Comparison of ENCODE assay signal across 33 cellular contexts in genomic region chr2:123777116-123777515, GRCh38.
"Had no signal": no experiment of that assay in that cellular context is flagged by ENCODE, and none has a peak within 500 bp of the region (broad histone marks: within the 10 kb centered on the region; RNA-seq: fewer than 3 reads in every experiment).

No MANE protein-coding gene starts in this region.

- H3K4me3 Mint-ChIP-seq: activated B cell treated with CpG ODN at 0.5 μM for 24 hours; activated CD4-positive, alpha-beta memory T cell treated with anti-CD3 and anti-CD28 coated beads for 36 hours; activated CD4-positive, alpha-beta T cell treated with anti-CD3 and anti-CD28 coated beads, Interleukin-2, amount 10 ng/mL, durations not matched to agents 24 days and 14 days; activated CD8-positive, alpha-beta T cell treated with anti-CD3 and anti-CD28 coated beads for 36 hours; activated naive CD4-positive, alpha-beta T cell treated with anti-CD3 and anti-CD28 coated beads for 36 hours; activated naive CD8-positive, alpha-beta T cell treated with anti-CD3 and anti-CD28 coated beads for 36 hours; activated T-cell treated with anti-CD3 and anti-CD28 coated beads, Interleukin-2, amount 50 U/mL, for 4 hours; activated T-cell treated with anti-CD3 and anti-CD28 coated beads, Interleukin-2, amount 50 U/mL, for 72 hours; activated T-helper 1 cell treated with anti-CD3 and anti-CD28 coated beads, Interleukin-12 subunit alpha, Interleukin-12 subunit beta, Interleukin-2, Interleukin-4 antibody, amounts not matched to agents 30 ng/mL and 10 ng/mL and 1 ng/mL, durations not matched to agents 14 hours and 24 hours and 36 hours; activated T-helper 17 cell treated with anti-CD3 and anti-CD28 coated beads, Interleukin-2, amount 50 U/mL, for 72 hours; T-cell; T-helper 17 cell had no signal

- H3K9me3 ChIP-seq: adrenal gland, body of pancreas had no signal

- H3K36me3 ChIP-seq: adrenal gland, brain microvascular endothelial cell, breast epithelium had no signal

- FAIRE-seq: astrocyte had no signal

- H3K4me1 ChIP-seq: adrenal gland, body of pancreas, breast epithelium had no signal

- H3K9me3 Mint-ChIP-seq: activated naive CD8-positive, alpha-beta T cell treated with anti-CD3 and anti-CD28 coated beads for 36 hours had no signal

- H3K4me3 ChIP-seq: adrenal gland, body of pancreas, breast epithelium had no signal

- H3K27me3 ChIP-seq: adrenal gland, body of pancreas, brain microvascular endothelial cell, breast epithelium had no signal

- H3K27me3 Mint-ChIP-seq: activated B cell treated with CpG ODN at 0.5 μM for 24 hours; activated CD4-positive, alpha-beta memory T cell treated with anti-CD3 and anti-CD28 coated beads for 36 hours; activated CD4-positive, alpha-beta T cell treated with anti-CD3 and anti-CD28 coated beads, Interleukin-2, amount 10 ng/mL, durations not matched to agents 24 days and 14 days; activated CD8-positive, alpha-beta T cell treated with anti-CD3 and anti-CD28 coated beads for 36 hours; activated naive CD8-positive, alpha-beta T cell treated with anti-CD3 and anti-CD28 coated beads for 36 hours; activated T-helper 17 cell treated with anti-CD3 and anti-CD28 coated beads, Interleukin-2, amount 50 U/mL, for 72 hours; T-cell; T-helper 17 cell had no signal

- H3K27ac ChIP-seq: adrenal gland, body of pancreas, brain microvascular endothelial cell, breast epithelium, VCaP had no signal

- H3K36me3 Mint-ChIP-seq: activated CD4-positive, alpha-beta memory T cell treated with anti-CD3 and anti-CD28 coated beads for 36 hours; activated naive CD4-positive, alpha-beta T cell treated with anti-CD3 and anti-CD28 coated beads, Interleukin-2, amount 50 U/mL, for 72 hours; activated naive CD8-positive, alpha-beta T cell treated with anti-CD3 and anti-CD28 coated beads for 36 hours; T-cell had no signal

- H3K4me1 Mint-ChIP-seq: activated B cell treated with CpG ODN at 0.5 μM for 24 hours; activated CD4-positive, alpha-beta T cell treated with anti-CD3 and anti-CD28 coated beads, Interleukin-2, amount 10 ng/mL, durations not matched to agents 24 days and 14 days; activated naive CD8-positive, alpha-beta T cell treated with anti-CD3 and anti-CD28 coated beads for 36 hours; activated T-helper 17 cell treated with anti-CD3 and anti-CD28 coated beads, Interleukin-2, amount 50 U/mL, for 72 hours; T-cell; T-helper 17 cell had no signal

- H3K27ac Mint-ChIP-seq: activated B cell treated with CpG ODN at 0.5 μM for 24 hours; activated CD4-positive, alpha-beta memory T cell treated with anti-CD3 and anti-CD28 coated beads for 36 hours; activated CD4-positive, alpha-beta T cell treated with anti-CD3 and anti-CD28 coated beads, Interleukin-2, amount 10 ng/mL, durations not matched to agents 24 days and 14 days; activated CD8-positive, alpha-beta T cell treated with anti-CD3 and anti-CD28 coated beads for 36 hours; activated naive CD4-positive, alpha-beta T cell treated with anti-CD3 and anti-CD28 coated beads for 36 hours; activated naive CD4-positive, alpha-beta T cell treated with anti-CD3 and anti-CD28 coated beads, Interleukin-2, amount 50 U/mL, for 72 hours; activated naive CD8-positive, alpha-beta T cell treated with anti-CD3 and anti-CD28 coated beads for 36 hours; activated T-cell treated with anti-CD3 and anti-CD28 coated beads, Interleukin-2, amount 50 U/mL, for 72 hours; activated T-helper 1 cell treated with anti-CD3 and anti-CD28 coated beads, Interleukin-12 subunit alpha, Interleukin-12 subunit beta, Interleukin-2, Interleukin-4 antibody, amounts not matched to agents 30 ng/mL and 10 ng/mL and 1 ng/mL, durations not matched to agents 14 hours and 24 hours and 36 hours; activated T-helper 17 cell treated with anti-CD3 and anti-CD28 coated beads, Interleukin-2, amount 50 U/mL, for 72 hours; T-cell; T-helper 17 cell had no signal

- ATAC-seq: activated CD8-positive, alpha-beta T cell treated with anti-CD3 and anti-CD28 coated beads for 36 hours; activated naive CD4-positive, alpha-beta T cell treated with anti-CD3 and anti-CD28 coated beads, Interleukin-2, amount 50 U/mL, for 72 hours; activated T-cell treated with anti-CD3 and anti-CD28 coated beads, Interleukin-2, amount 50 U/mL, for 4 hours; activated T-cell treated with anti-CD3 and anti-CD28 coated beads, Interleukin-2, amount 50 U/mL, for 72 hours; activated T-helper 17 cell treated with anti-CD3 and anti-CD28 coated beads, Interleukin-2, amount 50 U/mL, for 72 hours; body of pancreas; T-cell; T-helper 17 cell had no signal

- DNase-seq: activated B cell treated with CpG ODN at 0.5 μM for 24 hours; activated CD4-positive, alpha-beta memory T cell treated with anti-CD3 and anti-CD28 coated beads for 36 hours; activated CD4-positive, alpha-beta T cell treated with anti-CD3 and anti-CD28 coated beads for 4 hours; activated CD4-positive, alpha-beta T cell treated with anti-CD3 and anti-CD28 coated beads, Interleukin-2, amount 10 ng/mL, durations not matched to agents 24 days and 14 days; activated CD4-positive, alpha-beta T cell treated with anti-CD3 and anti-CD28 coated beads, Interleukin-2, amount 50 U/mL, for 1 hour; activated CD4-positive, alpha-beta T cell treated with anti-CD3 and anti-CD28 coated beads, Interleukin-2, amount 50 U/mL, for 4 hours; activated CD4-positive, CD25-positive, alpha-beta regulatory T cell treated with anti-CD3 and anti-CD28 coated beads, Interleukin-2, amount 50 U/mL, for 72 hours; activated CD8-positive, alpha-beta memory T cell treated with anti-CD3 and anti-CD28 coated beads, Interleukin-2, amount 50 U/mL, for 4 hours; activated CD8-positive, alpha-beta T cell treated with anti-CD3 and anti-CD28 coated beads for 36 hours; activated effector memory CD4-positive, alpha-beta T cell treated with anti-CD3 and anti-CD28 coated beads, Interleukin-2, amount 50 U/mL, for 16 hours; activated gamma-delta T cell treated with Interleukin-2 at 50 U/mL for 16 hours; activated naive CD4-positive, alpha-beta T cell; activated naive CD4-positive, alpha-beta T cell treated with anti-CD3 and anti-CD28 coated beads for 36 hours; activated naive CD4-positive, alpha-beta T cell treated with anti-CD3 and anti-CD28 coated beads, Interleukin-2, amount 50 U/mL, for 16 hours; activated naive CD8-positive, alpha-beta T cell treated with anti-CD3 and anti-CD28 coated beads for 36 hours; activated T-cell treated with anti-CD3 and anti-CD28 coated beads for 4 hours; activated T-cell treated with anti-CD3 and anti-CD28 coated beads, Interleukin-2, amount 50 U/mL, for 1 hour; activated T-cell treated with anti-CD3 and anti-CD28 coated beads, Interleukin-2, amount 50 U/mL, for 4 hours; activated T-cell treated with anti-CD3 and anti-CD28 coated beads, Interleukin-2, amount 50 U/mL, for 72 hours; adrenal gland; amniotic stem cell; aorta; body of pancreas; brain microvascular endothelial cell; central memory CD4-positive, alpha-beta T cell; T-cell; T-helper 17 cell had no signal
